In the genomic region with DNA sequence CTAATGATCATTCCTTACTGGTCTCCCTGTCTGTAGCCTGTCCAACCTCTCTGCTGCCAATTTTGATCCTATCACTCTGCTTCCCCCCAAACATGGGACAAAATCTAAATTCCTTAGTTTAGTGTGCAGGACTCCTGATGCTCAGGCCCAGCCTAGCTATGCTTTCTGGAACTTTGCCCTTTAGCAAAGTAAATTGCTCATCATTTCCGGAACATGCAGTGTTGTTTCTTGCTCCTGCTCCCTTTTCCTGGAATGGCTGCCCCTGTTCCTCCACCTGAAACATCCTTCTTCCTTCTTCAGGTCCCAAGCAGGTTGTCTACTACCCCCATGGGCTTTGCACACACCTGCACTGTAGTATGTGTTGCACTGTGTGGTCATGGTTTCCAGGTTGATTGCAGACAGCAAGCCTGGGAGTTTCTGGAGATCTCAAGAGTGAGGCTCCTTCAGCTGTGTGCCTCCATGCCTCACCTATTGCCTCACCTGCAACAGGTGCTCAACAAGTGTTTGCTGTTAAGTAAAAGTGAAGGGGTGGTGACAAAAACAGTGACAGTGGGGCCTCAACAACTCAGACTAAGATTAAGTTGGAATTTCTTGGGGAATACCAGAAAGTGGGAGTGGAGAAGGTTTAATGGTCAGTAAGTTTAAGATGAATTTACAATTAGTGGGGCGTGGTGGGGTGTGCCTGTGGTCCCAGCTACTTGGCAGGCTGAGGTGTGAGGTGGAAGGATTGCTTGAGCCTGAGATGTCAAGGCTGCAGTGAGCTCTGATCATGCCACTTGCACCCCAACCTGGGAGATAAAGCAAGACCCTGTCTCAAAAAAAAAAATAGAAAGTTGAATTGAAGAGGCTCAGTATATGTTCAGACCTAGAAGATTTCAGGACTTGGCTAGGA, we compare ENCODE assay signal across 21 cellular contexts.
"Had no signal": no experiment of that assay in that cellular context is flagged by ENCODE, and none has a peak within 500 bp of the region (broad histone marks: within the 10 kb centered on the region; RNA-seq: fewer than 3 reads in every experiment).

No MANE protein-coding gene starts in this region.

- H3K27me3 ChIP-seq: esophagus squamous epithelium, ovary, testis, upper lobe of left lung had no signal

- H3K9me3 ChIP-seq: esophagus squamous epithelium, left ventricle myocardium inferior, ovary, psoas muscle, testis, upper lobe of left lung had no signal

- DNase-seq: activated CD4-positive, alpha-beta T cell treated with anti-CD3 and anti-CD28 coated beads, Interleukin-2, amount 10 ng/mL, durations not matched to agents 24 days and 14 days; activated CD4-positive, CD25-positive, alpha-beta regulatory T cell; activated CD8-positive, alpha-beta T cell treated with anti-CD3 and anti-CD28 coated beads, Interleukin-2, amount 10 ng/mL, durations not matched to agents 7 days and 5 days; activated effector memory CD4-positive, alpha-beta T cell treated with anti-CD3 and anti-CD28 coated beads, Interleukin-2, amount 50 U/mL, for 16 hours; activated T-cell treated with anti-CD3 and anti-CD28 coated beads, Interleukin-2, amount 50 U/mL, for 4 hours; dermis blood vessel endothelial cell; effector memory CD4-positive, alpha-beta T cell; esophagus squamous epithelium; hypothalamus; left ventricle myocardium inferior; mesenchymal stem cell; naive thymus-derived CD8-positive, alpha-beta T cell; ovary; psoas muscle; right cardiac atrium; stimulated activated CD4-positive, alpha-beta T cell treated with anti-CD3 and anti-CD28 coated beads, Interleukin-2, amount 100 ng/mL, for 48 hours; T1000; testis had no signal

- FAIRE-seq: endothelial cell of umbilical vein, keratinocyte had no signal

- H3K4me1 ChIP-seq: esophagus squamous epithelium, left ventricle myocardium inferior, psoas muscle, testis, upper lobe of left lung had no signal

- H3K4me3 ChIP-seq: esophagus squamous epithelium, left ventricle myocardium inferior, ovary, psoas muscle, testis, upper lobe of left lung had no signal

- H3K36me3 ChIP-seq: esophagus squamous epithelium, left ventricle myocardium inferior, ovary, upper lobe of left lung had no signal

- H3K27ac ChIP-seq: esophagus squamous epithelium, left ventricle myocardium inferior, ovary, psoas muscle, testis, upper lobe of left lung had no signal
